Comparison of ENCODE assay signal across 20 cellular contexts in genomic region chr6:33739611-33740010, GRCh38. TPM values are rescaled to one million over a fixed set of nuclear protein-coding genes. Genes with fewer than 3 reads are reported as not detected.
"Had no signal": no experiment of that assay in that cellular context is flagged by ENCODE, and none has a peak within 500 bp of the region (broad histone marks: within the 10 kb centered on the region; RNA-seq: fewer than 3 reads in every experiment).

No MANE protein-coding gene starts in this region.

- H3K36me3 Mint-ChIP-seq: activated naive CD4-positive, alpha-beta T cell treated with anti-CD3 and anti-CD28 coated beads, Interleukin-2, amount 10 ng/mL, durations not matched to agents 7 days and 5 days; brain; natural killer cell treated with Interleukin-12 subunit alpha and Interleukin-12 subunit beta and Interleukin-15 and Interleukin-18, amount 100 ng/mL, for 72 hours had no signal

- H3K9me3 ChIP-seq: colonic mucosa, suprapubic skin had no signal

- H3K36me3 ChIP-seq: colonic mucosa, suprapubic skin had no signal

- H3K27ac Mint-ChIP-seq: activated CD4-positive, alpha-beta T cell treated with anti-CD3 and anti-CD28 coated beads, Interleukin-2, amount 10 ng/mL, durations not matched to agents 7 days and 5 days; activated naive CD4-positive, alpha-beta T cell treated with anti-CD3 and anti-CD28 coated beads, Interleukin-2, amount 10 ng/mL, durations not matched to agents 7 days and 5 days; activated naive CD8-positive, alpha-beta T cell treated with anti-CD3 and anti-CD28 coated beads, Interleukin-2, amount 50 U/mL, for 24 hours; natural killer cell treated with Interleukin-12 subunit alpha and Interleukin-12 subunit beta and Interleukin-15 and Interleukin-18, amount 100 ng/mL, for 72 hours; T-helper 2 cell treated with Interferon-gamma antibody and Interleukin-4, amounts not matched to agents 5 μg/mL and 100 μg/mL, for 36 hours had no signal

- H3K27ac ChIP-seq: colonic mucosa, suprapubic skin had no signal

- ATAC-seq: activated naive CD8-positive, alpha-beta T cell treated with anti-CD3 and anti-CD28 coated beads, Interleukin-2, amount 50 U/mL, for 24 hours; natural killer cell treated with Interleukin-12 subunit alpha and Interleukin-12 subunit beta and Interleukin-15 and Interleukin-18, amount 100 ng/mL, for 72 hours; stimulated activated naive CD8-positive, alpha-beta T cell treated with anti-CD3 and anti-CD28 coated beads, Interleukin-15, amount 100 ng/mL, for 72 hours had no signal

- H3K9me3 Mint-ChIP-seq: activated CD4-positive, alpha-beta T cell treated with anti-CD3 and anti-CD28 coated beads, Interleukin-2, amount 10 ng/mL, durations not matched to agents 7 days and 5 days; activated naive CD4-positive, alpha-beta T cell treated with anti-CD3 and anti-CD28 coated beads, Interleukin-2, amount 10 ng/mL, durations not matched to agents 7 days and 5 days; activated naive CD8-positive, alpha-beta T cell treated with anti-CD3 and anti-CD28 coated beads, Interleukin-2, amount 50 U/mL, for 24 hours; brain; central memory CD8-positive, alpha-beta T cell; natural killer cell treated with Interleukin-12 subunit alpha and Interleukin-12 subunit beta and Interleukin-15 and Interleukin-18, amount 100 ng/mL, for 72 hours; stimulated activated naive CD8-positive, alpha-beta T cell treated with anti-CD3 and anti-CD28 coated beads, Interleukin-15, amount 100 ng/mL, for 72 hours; T-helper 2 cell treated with Interferon-gamma antibody and Interleukin-4, amounts not matched to agents 5 μg/mL and 100 μg/mL, for 36 hours had no signal

- DNase-seq: activated CD4-positive, alpha-beta T cell treated with anti-CD3 and anti-CD28 coated beads, Interleukin-2, amount 10 ng/mL, durations not matched to agents 7 days and 5 days; activated CD8-positive, alpha-beta memory T cell treated with anti-CD3 and anti-CD28 coated beads, Interleukin-2, amount 50 U/mL, for 48 hours; activated effector memory CD4-positive, alpha-beta T cell treated with Interleukin-2 at 50 U/mL for 16 hours; activated naive CD4-positive, alpha-beta T cell treated with anti-CD3 and anti-CD28 coated beads, Interleukin-2, amount 10 ng/mL, durations not matched to agents 7 days and 5 days; activated naive CD8-positive, alpha-beta T cell treated with anti-CD3 and anti-CD28 coated beads, Interleukin-2, amount 50 U/mL, for 24 hours; activated T-cell treated with anti-CD3 and anti-CD28 coated beads, Interleukin-2, amount 50 U/mL, for 48 hours; anterior cingulate cortex; colonic mucosa; erythroblast; foreskin melanocyte; kidney; nucleus accumbens; retina; stimulated activated naive CD8-positive, alpha-beta T cell treated with anti-CD3 and anti-CD28 coated beads, Interleukin-15, amount 100 ng/mL, for 72 hours; trophoblast cell had no signal

- H3K27me3 ChIP-seq: colonic mucosa had no signal

- H3K4me3 Mint-ChIP-seq: activated CD4-positive, alpha-beta T cell treated with anti-CD3 and anti-CD28 coated beads, Interleukin-2, amount 10 ng/mL, durations not matched to agents 7 days and 5 days; activated naive CD4-positive, alpha-beta T cell treated with anti-CD3 and anti-CD28 coated beads, Interleukin-2, amount 10 ng/mL, durations not matched to agents 7 days and 5 days; activated naive CD8-positive, alpha-beta T cell treated with anti-CD3 and anti-CD28 coated beads, Interleukin-2, amount 50 U/mL, for 24 hours; brain; central memory CD8-positive, alpha-beta T cell; natural killer cell treated with Interleukin-12 subunit alpha and Interleukin-12 subunit beta and Interleukin-15 and Interleukin-18, amount 100 ng/mL, for 72 hours; stimulated activated naive CD8-positive, alpha-beta T cell treated with anti-CD3 and anti-CD28 coated beads, Interleukin-15, amount 100 ng/mL, for 72 hours; T-helper 2 cell treated with Interferon-gamma antibody and Interleukin-4, amounts not matched to agents 5 μg/mL and 100 μg/mL, for 36 hours had no signal

- H3K4me1 Mint-ChIP-seq: activated CD4-positive, alpha-beta T cell treated with anti-CD3 and anti-CD28 coated beads, Interleukin-2, amount 10 ng/mL, durations not matched to agents 7 days and 5 days; activated naive CD4-positive, alpha-beta T cell treated with anti-CD3 and anti-CD28 coated beads, Interleukin-2, amount 10 ng/mL, durations not matched to agents 7 days and 5 days; central memory CD8-positive, alpha-beta T cell; stimulated activated naive CD8-positive, alpha-beta T cell treated with anti-CD3 and anti-CD28 coated beads, Interleukin-15, amount 100 ng/mL, for 72 hours had no signal

- FAIRE-seq: kidney had no signal

- H3K4me3 ChIP-seq: colonic mucosa, suprapubic skin had no signal

RNA-seq across cellular contexts. Expression of gene IP6K3, which starts 7.1 kb away (rescaled TPM):
- total RNA-seq: activated CD4-positive, alpha-beta T cell treated with anti-CD3 and anti-CD28 coated beads, Interleukin-2, amount 10 ng/mL, durations not matched to agents 7 days and 5 days; natural killer cell treated with Interleukin-12 subunit alpha and Interleukin-12 subunit beta and Interleukin-15 and Interleukin-18, amount 100 ng/mL, for 72 hours had no signal
